25 cellular contexts compared by ENCODE assay signal in the genomic region with DNA sequence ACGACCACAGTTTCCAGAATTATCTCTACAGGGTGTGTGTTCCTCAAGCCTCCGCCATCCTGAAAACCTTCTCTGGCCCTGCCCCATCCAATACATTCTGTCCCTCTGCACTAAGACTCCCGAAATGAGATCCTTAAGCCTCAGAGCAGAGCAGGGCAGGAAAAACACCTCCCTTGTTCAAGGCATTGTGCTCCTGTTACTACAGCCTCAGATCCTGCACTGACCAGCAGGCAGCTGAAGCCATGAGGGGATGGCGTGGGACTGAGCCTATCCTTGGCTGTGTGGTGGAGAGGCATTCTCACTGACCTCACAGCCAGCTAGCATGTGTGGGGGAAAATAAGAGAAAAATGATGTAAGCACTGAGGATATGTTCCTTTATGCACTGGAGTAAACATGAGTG.
DNase-seq lines count a peak whose midpoint lies in the region; ATAC-seq, FAIRE-seq and TF ChIP-seq lines count a peak whose summit lies in the region.
"Had no signal": no experiment of that assay in that cellular context is flagged by ENCODE, and none has a peak within 500 bp of the region (broad histone marks: within the 10 kb centered on the region; RNA-seq: fewer than 3 reads in every experiment).

No MANE protein-coding gene starts in this region.

- intact Hi-C loops in HepG2 (cut with micrococcal nuclease; ENCODE audit: unreplicated experiment) (no loop called here), right lobe of liver (cut with DNase I) (no loop called here), posterior vena cava (cut with DNase I) (no loop called here)

- no peaks in the 10 kb centered on the region for H3K9me2 ChIP-seq in MM.1S (replicated peaks; ENCODE audit: insufficient read depth, low read length)

- H4K20me1 ChIP-seq in HepG2 (ENCODE audit: insufficient read depth, low read length) (no peaks in the 10 kb centered on the region), MM.1S (ENCODE audit: insufficient read depth, low read length) (no peaks in the 10 kb centered on the region)

- no TSS peak for BruUV-seq in HepG2 (replicated peaks; lab: Mats Ljungman, UMichigan)

- H3K36me3 ChIP-seq in liver (ENCODE audit: control insufficient read depth in 4 of 4, insufficient read depth in 3 of 4, low read depth in 1 of 4, low read length in 3 of 4) (peaks cover 0 to 12% (median 8%) of the 10 kb centered on the region in 4 donors), HepG2 (replicated peaks in 1 of 2; ENCODE audit: control insufficient read depth in 1 of 2, insufficient read depth in 2 of 2, low read length in 2 of 2) (no peaks in the 10 kb centered on the region), right lobe of liver (no peaks in the 10 kb centered on the region), MM.1S (replicated peaks; ENCODE audit: insufficient read depth, low read length) (no peaks in the 10 kb centered on the region)
- H3K36me3 ChIP-seq: SJCRH30 had no signal

- H3K27ac ChIP-seq in liver (ENCODE audit: low read depth in 1 of 2, low read length in 2 of 2), result no peak overlapping the region
- H3K27ac ChIP-seq in HepG2 (ENCODE audit: extremely low read length, insufficient read depth, low read length), result no peak overlapping the region
- H3K27ac ChIP-seq in right lobe of liver, result no peak overlapping the region
- H3K27ac ChIP-seq in coronary artery, result no peak overlapping the region
- no peak overlapping the region for H3K27ac ChIP-seq in MM.1S (ENCODE audit: low read length)
- H3K27ac ChIP-seq: SJCRH30 had no signal

- H3K4me1 ChIP-seq in liver (ENCODE audit: control insufficient read depth in 4 of 4, insufficient read depth in 4 of 4, low read length in 3 of 4) (peaks cover 11 to 50% (median 44%) of the 10 kb centered on the region in 4 donors), HepG2 (ENCODE audit: insufficient read depth, low read length) (peaks cover 6% of the 10 kb centered on the region; the same call in 1 of the 2 replicates), right lobe of liver (peaks cover 0 to 47% (median 19%) of the 10 kb centered on the region in 4 donors), MM.1S (ENCODE audit: low read length) (no peaks in the 10 kb centered on the region)
- H3K4me1 ChIP-seq: Caco-2, SJCRH30 had no signal

- no peak for TF ChIP-seq POLR2A in HepG2 (IDR thresholded peaks at IDR 0.05; ENCODE audit: insufficient read depth in 1 of 2, low read depth in 2 of 2, low read length in 2 of 2)
- TF ChIP-seq POLR2A in right lobe of liver (IDR thresholded peaks at IDR 0.05), result no peak

- CTCF ChIA-PET in HepG2 (lab: Yijun Ruan, JAX; ENCODE audit: low intra/inter-chr PET ratio, low total read pairs), result no interaction called here

- H3K4me3 ChIP-seq in liver (ENCODE audit: low read depth in 1 of 3, low read length in 3 of 3) (peak overlapping the region; percentile 7 to 70 (median 54)), HepG2 (replicated peaks in 1 of 3; ENCODE audit: insufficient read depth in 1 of 3, low read depth in 2 of 3, low read length in 3 of 3) (no peak overlapping the region), right lobe of liver (peak overlapping the region; percentile 34 to 68 (median 64)), foreskin fibroblast (ENCODE audit: low read depth in 1 of 2, low read length in 2 of 2) (no peak overlapping the region), coronary artery (no peak overlapping the region), MM.1S (ENCODE audit: low read length) (no peak overlapping the region)
- H3K4me3 ChIP-seq: GM12878, MG63, SJCRH30 had no signal

- H3K4me2 ChIP-seq in HepG2 (ENCODE audit: low read depth, low read length), result no peak overlapping the region
- no peak overlapping the region for H3K4me2 ChIP-seq in MM.1S (ENCODE audit: low read depth, low read length)

- TF ChIP-seq EP300 in HepG2 (IDR thresholded peaks at IDR 0.05; ENCODE audit: low read depth in 2 of 2, low read length in 2 of 2), result no peak
- TF ChIP-seq EP300 in HepG2 (CRISPR knock-in tag; IDR thresholded peaks at IDR 0.05; ENCODE audit: borderline replicate concordance), result no peak

- H3K27me3 ChIP-seq in liver (ENCODE audit: control insufficient read depth in 4 of 4, insufficient read depth in 4 of 4, low read length in 3 of 4) (no peaks in the 10 kb centered on the region), HepG2 (ENCODE audit: control insufficient read depth in 1 of 2, insufficient read depth in 2 of 2, low read length in 2 of 2) (peaks cover 5 to 36% of the 10 kb centered on the region in 2 experiments; a peak in 4 of 5 replicates), right lobe of liver (no peaks in the 10 kb centered on the region), MM.1S (replicated peaks; ENCODE audit: insufficient read depth, low read length) (peaks cover 60% of the 10 kb centered on the region)
- H3K27me3 ChIP-seq: MG63 had no signal

- H2AFZ ChIP-seq in HepG2 (ENCODE audit: low read length) (no peak overlapping the region), MM.1S (ENCODE audit: low read length) (no peak overlapping the region)

- H3K9ac ChIP-seq in liver (ENCODE audit: low read depth in 1 of 2, low read length in 2 of 2) (no peak overlapping the region), HepG2 (ENCODE audit: insufficient read depth, low read depth, low read length) (no peak overlapping the region), MM.1S (ENCODE audit: low read length) (no peak overlapping the region)

- H3K4me1 Mint-ChIP-seq in brain, result peaks cover 55% of the 10 kb centered on the region

- H3K4me3 Mint-ChIP-seq in brain, result no peak overlapping the region
- H3K4me3 Mint-ChIP-seq: CD8-positive, alpha-beta T cell had no signal

- ATAC-seq in HepG2 (no peak), right lobe of liver (no peak)
- ATAC-seq: CD8-positive, alpha-beta T cell; GM12878; PC-3; Right ventricle myocardium inferior had no signal

- WGBS in liver, result 91% methylated on average over 4 of the region's 4 CpGs
- WGBS in HepG2 (ENCODE audit: low lambda C conversion rate), result 6% methylated on average over 4 of the region's 4 CpGs
- 75% methylated on average over 4 of the region's 4 CpGs for WGBS in right lobe of liver (ENCODE audit: insufficient coverage, low coverage, low lambda C conversion rate, missing lambda C conversion rate)

- DNase-seq in HepG2 (ENCODE audit: low spot score) (no peak), right lobe of liver (peak in 1 of 3 donors; percentile 24), posterior vena cava (ENCODE audit: low spot score) (peak; percentile 45), foreskin fibroblast (no peak), coronary artery (ENCODE audit: low spot score) (no peak), MM.1S (no peak)
- DNase-seq: C1 segment of cervical spinal cord; Caco-2; CD8-positive, alpha-beta T cell; DMS79; EL; GDM1; IMR-90; KG1; NCI-H2029; NCI-H446 treated with DMSO at 0.1 percent for 48 hours; NCI-H82; NK-92 treated with Interleukin-12 subunit alpha and Interleukin-12 subunit beta, amount 100 ng/mL, for 24 hours; PC-3; SJCRH30 had no signal

- H3K9me3 ChIP-seq in liver (ENCODE audit: control insufficient read depth in 4 of 4, low read length in 3 of 4), result peaks cover 0 to 5% (median 0%) of the 10 kb centered on the region in 4 donors
- H3K9me3 ChIP-seq in HepG2 (ENCODE audit: low read length), result no peaks in the 10 kb centered on the region
- H3K9me3 ChIP-seq in right lobe of liver, result no peaks in the 10 kb centered on the region
- H3K9me3 ChIP-seq in MM.1S (replicated peaks; ENCODE audit: insufficient read depth, low read length), result no peaks in the 10 kb centered on the region
- H3K9me3 ChIP-seq: Caco-2, MG63, SJCRH30 had no signal

- in situ Hi-C loops in HepG2 (cut with HindIII; ENCODE audit: extremely low pct_ligation_motif_present, low pct_unique_long_range_greater_than_20kb), result no loop called here

- TF ChIP-seq RAD21 in liver (IDR thresholded peaks at IDR 0.05), result no peak
- no peak for TF ChIP-seq RAD21 in HepG2 (CRISPR knock-in tag; IDR thresholded peaks at IDR 0.05)

- no peaks in the 10 kb centered on the region for H3K36me3 Mint-ChIP-seq in brain
- H3K36me3 Mint-ChIP-seq: CD8-positive, alpha-beta T cell had no signal

- peak overlapping the region in 3 of 5 experiments; percentile 10 to 44 (median 17) for H3K27ac Mint-ChIP-seq in brain
- H3K27ac Mint-ChIP-seq: CD8-positive, alpha-beta T cell had no signal

- H3F3A ChIP-seq in MM.1S (ENCODE audit: insufficient read depth, low read length), result no peaks in the 10 kb centered on the region

- H3K27me3 Mint-ChIP-seq in brain, result peaks cover 6% of the 10 kb centered on the region

- H3K9me3 Mint-ChIP-seq in brain, result peaks cover 0 to 8% (median 0%) of the 10 kb centered on the region in 5 experiments
- H3K9me3 Mint-ChIP-seq: CD8-positive, alpha-beta T cell had no signal

- no peaks in the 10 kb centered on the region for H3K79me2 ChIP-seq in HepG2 (ENCODE audit: insufficient read depth, low read length)
- no peaks in the 10 kb centered on the region for H3K79me2 ChIP-seq in MM.1S (ENCODE audit: low read length)

- TF ChIP-seq CTCF in liver (IDR thresholded peaks at IDR 0.05; ENCODE audit: low read depth, low read length, missing input control) (no peak), HepG2 (CRISPR knock-in tag; IDR thresholded peaks at IDR 0.05) (no peak), brain (conservative IDR thresholded peaks at IDR 0.05) (no peak), right lobe of liver (IDR thresholded peaks at IDR 0.05) (no peak), foreskin fibroblast (IDR thresholded peaks at IDR 0.05; ENCODE audit: low read depth, low read length) (no peak), coronary artery (IDR thresholded peaks at IDR 0.05) (no peak), MM.1S (IDR thresholded peaks at IDR 0.05; ENCODE audit: low read length) (no peak)

- POLR2A ChIA-PET in HepG2 (lab: Yijun Ruan, JAX), result no interaction called here

- no peak for FAIRE-seq in HepG2 (lab: Jason Lieb, UNC)
- FAIRE-seq: GM12878 had no signal

TF ChIP-seq in liver, 16 proteins besides CTCF, POLR2A, EP300 and RAD21 (continues in another document):
- TF ChIP-seq NR2F2 (IDR thresholded peaks at IDR 0.05) (no peak), FOXA1 (IDR thresholded peaks at IDR 0.05) (no peak), RXRA (IDR thresholded peaks at IDR 0.05) (no peak), EGR1 (IDR thresholded peaks at IDR 0.05; ENCODE audit: low read depth in 2 of 2) (no peak), GABPA (IDR thresholded peaks at IDR 0.05 in 1 of 2, conservative IDR thresholded peaks at IDR 0.05 in 1 of 2) (no peak)
- TF ChIP-seq, protein P1, sequence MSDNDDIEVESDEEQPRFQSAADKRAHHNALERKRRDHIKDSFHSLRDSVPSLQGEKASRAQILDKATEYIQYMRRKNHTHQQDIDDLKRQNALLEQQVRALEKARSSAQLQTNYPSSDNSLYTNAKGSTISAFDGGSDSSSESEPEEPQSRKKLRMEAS (IDR thresholded peaks at IDR 0.05), result no peak

Comparison
In these comparisons a context has a peak if more than half of its experiments do, and no peak if none do; other contexts are left out.
1. H3K4me3 ChIP-seq: peak in liver (3 of 3) and right lobe of liver (3 of 3); none in HepG2 (0 of 3), foreskin fibroblast (0 of 2), coronary artery (single experiment) and MM.1S (single experiment).